11 cellular contexts compared by ENCODE assay signal in genomic region chr10:69757553-69758309, GRCh38. TPM values are rescaled to one million over a fixed set of nuclear protein-coding genes. Genes with fewer than 3 reads are reported as not detected.
DNase-seq lines count a peak whose midpoint lies in the region; ATAC-seq and TF ChIP-seq lines count a peak whose summit lies in the region.
"Had no signal": no experiment of that assay in that cellular context is flagged by ENCODE, and none has a peak within 500 bp of the region (broad histone marks: within the 10 kb centered on the region; RNA-seq: fewer than 3 reads in every experiment).

No MANE protein-coding gene starts in this region.

- ATAC-seq in HG03135 (IDR thresholded peaks at IDR 0.05; ENCODE audit: unreplicated experiment): no peak
- no peak for ATAC-seq in GM18909 (IDR thresholded peaks at IDR 0.05; ENCODE audit: poor library complexity, unreplicated experiment)

- peak overlapping the region; percentile 29 for H3K4me2 ChIP-seq in BLaER1

- DNase-seq in NCI-H1105 treated with DMSO at 0.1 percent for 48 hours (lab: John Stamatoyannopoulos, UW): peak; percentile 22
- no peak for DNase-seq in coronary artery (ENCODE audit: low spot score)
- DNase-seq in midbrain (lab: John Stamatoyannopoulos, UW): peak; percentile 27
- DNase-seq in NK-92 (lab: John Stamatoyannopoulos, UW; ENCODE audit: unreplicated experiment): no peak
- DNase-seq in activated CD4-positive, alpha-beta T cell treated with anti-CD3 and anti-CD28 coated beads, Interleukin-2, amount 10 ng/mL, durations not matched to agents 7 days and 5 days: no peak
- DNase-seq: activated CD8-positive, alpha-beta memory T cell treated with anti-CD3 and anti-CD28 coated beads, Interleukin-2, amount 50 U/mL, for 4 hours; NCI-H446 treated with DMSO at 0.1 percent for 48 hours had no signal

- peaks cover 13% of the 10 kb centered on the region for H3K4me1 ChIP-seq in BLaER1

- H3K9me3 Mint-ChIP-seq in activated CD4-positive, alpha-beta T cell treated with anti-CD3 and anti-CD28 coated beads, Interleukin-2, amount 10 ng/mL, durations not matched to agents 7 days and 5 days: no peaks in the 10 kb centered on the region
- H3K9me3 Mint-ChIP-seq: stimulated activated naive CD8-positive, alpha-beta T cell treated with anti-CD3 and anti-CD28 coated beads, Interleukin-15, Interleukin-2, amounts not matched to agents 100 ng/mL and 50 ng/mL, for 24 hours had no signal

- H3K9ac ChIP-seq in BLaER1: no peak overlapping the region

- H3K4me3 Mint-ChIP-seq in activated CD4-positive, alpha-beta T cell treated with anti-CD3 and anti-CD28 coated beads, Interleukin-2, amount 10 ng/mL, durations not matched to agents 7 days and 5 days: no peak overlapping the region
- H3K4me3 Mint-ChIP-seq: stimulated activated naive CD8-positive, alpha-beta T cell treated with anti-CD3 and anti-CD28 coated beads, Interleukin-15, Interleukin-2, amounts not matched to agents 100 ng/mL and 50 ng/mL, for 24 hours had no signal

- CTCF ChIA-PET in activated CD4-positive, alpha-beta T cell treated with anti-CD3 and anti-CD28 coated beads, Interleukin-2, amount 10 ng/mL, durations not matched to agents 7 days and 5 days (lab: Charles Lee): interaction anchor here (0.6 to 1.5 kb wide), 5 partner anchors 11 to 368 kb away, joined by 3 read pairs; no protein-coding TSS in a partner anchor

- H3K4me3 ChIP-seq in BLaER1 (no peak overlapping the region), coronary artery (no peak overlapping the region)

- H3K27ac ChIP-seq in BLaER1 (no peak overlapping the region), coronary artery (peak overlapping the region; percentile 58 to 88)

- H4K20me1 ChIP-seq in BLaER1: no peaks in the 10 kb centered on the region

- H3K9me3 ChIP-seq in BLaER1: no peaks in the 10 kb centered on the region

- H3K36me3 Mint-ChIP-seq in activated CD4-positive, alpha-beta T cell treated with anti-CD3 and anti-CD28 coated beads, Interleukin-2, amount 10 ng/mL, durations not matched to agents 7 days and 5 days (ENCODE audit: low read depth): no peaks in the 10 kb centered on the region

- POLR2A ChIA-PET in activated CD4-positive, alpha-beta T cell treated with anti-CD3 and anti-CD28 coated beads, Interleukin-2, amount 10 ng/mL, durations not matched to agents 7 days and 5 days (lab: Charles Lee): no interaction called here

- TF ChIP-seq CTCF in coronary artery (IDR thresholded peaks at IDR 0.05): no peak

- no peaks in the 10 kb centered on the region for H3K27me3 ChIP-seq in BLaER1

- H3K36me3 ChIP-seq in BLaER1: no peaks in the 10 kb centered on the region

- H3K4me1 Mint-ChIP-seq in activated CD4-positive, alpha-beta T cell treated with anti-CD3 and anti-CD28 coated beads, Interleukin-2, amount 10 ng/mL, durations not matched to agents 7 days and 5 days: no peaks in the 10 kb centered on the region

- peaks cover 4% of the 10 kb centered on the region for H3K27me3 Mint-ChIP-seq in activated CD4-positive, alpha-beta T cell treated with anti-CD3 and anti-CD28 coated beads, Interleukin-2, amount 10 ng/mL, durations not matched to agents 7 days and 5 days

- H3K27ac Mint-ChIP-seq in activated CD4-positive, alpha-beta T cell treated with anti-CD3 and anti-CD28 coated beads, Interleukin-2, amount 10 ng/mL, durations not matched to agents 7 days and 5 days: no peak overlapping the region
- H3K27ac Mint-ChIP-seq: stimulated activated naive CD8-positive, alpha-beta T cell treated with anti-CD3 and anti-CD28 coated beads, Interleukin-15, Interleukin-2, amounts not matched to agents 100 ng/mL and 50 ng/mL, for 24 hours had no signal

RNA-seq across cellular contexts. Expression of gene COL13A1, which starts 44.0 kb away (rescaled TPM):
- total RNA-seq in activated CD4-positive, alpha-beta T cell treated with anti-CD3 and anti-CD28 coated beads, Interleukin-2, amount 10 ng/mL, durations not matched to agents 7 days and 5 days: not detected

Comparison
In these comparisons a context has a peak if more than half of its experiments do, and no peak if none do; other contexts are left out.
1. DNase-seq: peak in NCI-H1105 treated with DMSO at 0.1 percent for 48 hours (single experiment) and midbrain (single experiment); none in coronary artery (single experiment), NK-92 (single experiment) and activated CD4-positive, alpha-beta T cell treated with anti-CD3 and anti-CD28 coated beads, Interleukin-2, amount 10 ng/mL, durations not matched to agents 7 days and 5 days (single experiment).